In the genomic region with DNA sequence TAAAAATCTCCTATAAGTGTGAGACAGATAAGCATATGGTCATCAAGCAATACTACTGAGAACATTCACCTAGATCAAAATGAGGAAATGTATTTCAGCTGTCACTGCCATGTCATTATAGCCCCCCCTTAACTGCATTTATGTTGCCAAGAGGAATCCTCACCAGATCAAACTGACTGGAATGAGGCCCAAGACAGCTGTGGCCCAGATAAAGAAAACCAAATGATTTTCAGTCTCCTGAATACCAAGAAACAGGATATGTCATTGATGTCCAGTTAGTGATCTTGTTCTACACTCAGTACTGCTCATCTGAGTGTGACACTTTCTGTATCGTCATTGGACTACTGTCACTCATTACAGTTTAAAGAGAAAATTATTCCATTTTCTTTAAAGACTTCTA, we compare ENCODE assay signal across 19 cellular contexts. TPM values are rescaled to one million over a fixed set of nuclear protein-coding genes. Genes with fewer than 3 reads are reported as not detected.
DNase-seq lines count a peak whose midpoint lies in the region; ATAC-seq and TF ChIP-seq lines count a peak whose summit lies in the region.
"Had no signal": no experiment of that assay in that cellular context is flagged by ENCODE, and none has a peak within 500 bp of the region (broad histone marks: within the 10 kb centered on the region; RNA-seq: fewer than 3 reads in every experiment).

No MANE protein-coding gene starts in this region.

- intact Hi-C loops in heart left ventricle (cut with DNase I), result no loop called here

- no peaks in the 10 kb centered on the region for H3K27me3 ChIP-seq in layer of hippocampus (ENCODE audit: control insufficient read depth, insufficient read depth, low read length)
- H3K27me3 ChIP-seq in subcutaneous abdominal adipose tissue (ENCODE audit: control insufficient read depth in 5 of 5, insufficient read depth in 4 of 5, low read length in 5 of 5), result peaks cover 0 to 4% (median 0%) of the 10 kb centered on the region in 5 donors
- no peaks in the 10 kb centered on the region for H3K27me3 ChIP-seq in heart left ventricle

- no peak for TF ChIP-seq CTCF in heart left ventricle (IDR thresholded peaks at IDR 0.05)

- H3K36me3 ChIP-seq in subcutaneous abdominal adipose tissue (ENCODE audit: control insufficient read depth in 5 of 5, insufficient read depth in 5 of 5, low read length in 5 of 5) (no peaks in the 10 kb centered on the region), heart left ventricle (no peaks in the 10 kb centered on the region)

- 73 to 82% (median 77%) methylated on average over 1 of the region's 1 CpG for WGBS in heart left ventricle, 4 donors

- H3K9ac ChIP-seq in subcutaneous abdominal adipose tissue (ENCODE audit: low read length in 5 of 5), result no peak overlapping the region
- H3K9ac ChIP-seq: SK-N-SH had no signal

- H3K9me3 ChIP-seq in subcutaneous abdominal adipose tissue (ENCODE audit: control insufficient read depth in 5 of 5, low read length in 5 of 5) (no peaks in the 10 kb centered on the region), heart left ventricle (no peaks in the 10 kb centered on the region)
- H3K9me3 ChIP-seq: SK-N-SH had no signal

- H3K4me3 ChIP-seq in subcutaneous abdominal adipose tissue (ENCODE audit: low read depth in 1 of 5, low read length in 5 of 5) (no peak overlapping the region), heart left ventricle (no peak overlapping the region)

- peak overlapping the region; percentile 95 for H3K27ac ChIP-seq in angular gyrus (ENCODE audit: low read depth, low read length)
- peak overlapping the region; percentile 76 for H3K27ac ChIP-seq in layer of hippocampus (ENCODE audit: low read depth, low read length)
- H3K27ac ChIP-seq in subcutaneous abdominal adipose tissue (ENCODE audit: low read depth, low read length), result peak overlapping the region; percentile 7
- H3K27ac ChIP-seq in heart left ventricle, result no peak overlapping the region

- ATAC-seq in HG03521 (IDR thresholded peaks at IDR 0.05; ENCODE audit: unreplicated experiment), result no peak
- ATAC-seq in heart left ventricle, result no peak
- ATAC-seq: Panc1, Right ventricle myocardium inferior had no signal

- H3K4me1 ChIP-seq in subcutaneous abdominal adipose tissue (ENCODE audit: control insufficient read depth in 5 of 5, insufficient read depth in 5 of 5, low read length in 5 of 5) (peaks cover 0 to 23% (median 13%) of the 10 kb centered on the region in 5 donors), heart left ventricle (peaks cover 0 to 16% (median 0%) of the 10 kb centered on the region in 12 donors)

- DNase-seq in NCI-H526 treated with DMSO at 0.1 percent for 48 hours (lab: John Stamatoyannopoulos, UW) (peak; percentile 62), NCI-H345 (lab: John Stamatoyannopoulos, UW) (no peak), cerebellar nuclear complex (lab: John Stamatoyannopoulos, UW) (no peak), heart left ventricle (no peak)
- DNase-seq: COR-L47, GOT3, IMR-90, Kasumi-1, NCI-H1105 treated with DMSO at 0.1 percent for 48 hours, NCI-H187, NCI-H82, SK-N-SH had no signal

- no peak for TF ChIP-seq POLR2A in heart left ventricle (IDR thresholded peaks at IDR 0.05)

RNA-seq across cellular contexts. Expression of a gene that starts 35.1 kb away (rescaled TPM):
- total RNA-seq in heart left ventricle, result 10 to 100 TPM in 1 of 9 donors, 1 to 10 TPM in 3, under 1 TPM in 1, not detected in 4; 0.67 to 27.7 (median 2.1) TPM
- polyA plus RNA-seq in heart left ventricle, result under 1 TPM in 1 of 2 donors, not detected in 1; 0.08 TPM
- total RNA-seq: Daoy, IMR-90, Right ventricle myocardium inferior had no signal
- polyA plus RNA-seq: IMR-90 had no signal

Comparison
In these comparisons a context has a peak if more than half of its experiments do, and no peak if none do; other contexts are left out.
1. H3K27ac ChIP-seq: peak in angular gyrus (single experiment), layer of hippocampus (single experiment) and subcutaneous abdominal adipose tissue (single experiment); none in heart left ventricle (0 of 12).